Comparison of ENCODE assay signal across 23 cellular contexts in the genomic region with DNA sequence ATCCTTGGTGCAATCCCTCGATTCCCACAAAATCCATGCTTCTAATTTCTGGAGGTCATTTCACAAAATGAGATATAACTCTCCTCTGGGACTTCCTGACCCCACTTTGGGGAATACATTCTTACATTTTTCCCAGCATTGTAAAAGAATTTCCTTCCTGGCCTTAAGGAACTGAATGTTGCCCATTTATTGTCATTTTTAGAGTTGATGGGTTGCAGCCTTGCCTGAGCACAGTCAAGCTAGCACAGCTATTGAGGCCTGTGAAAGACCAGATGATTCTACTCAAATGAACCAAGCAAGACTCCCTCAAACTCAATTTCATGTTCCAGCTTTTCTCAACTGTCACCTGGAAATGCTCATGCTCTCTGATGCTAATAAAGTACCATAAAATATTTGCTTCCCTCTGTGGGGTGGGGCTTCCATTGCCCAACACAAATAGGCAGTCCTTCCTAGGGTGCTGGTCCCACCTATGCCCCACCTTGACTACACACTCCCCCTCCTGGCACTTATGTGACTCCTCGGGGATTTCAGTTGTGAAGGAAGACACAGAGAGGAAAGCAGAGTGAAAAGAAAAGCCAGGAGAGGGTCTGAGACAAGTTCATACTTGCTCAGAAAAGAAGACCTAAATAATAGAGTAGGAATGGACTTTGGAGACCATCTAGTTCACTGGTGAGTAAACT.
"Had no signal": no experiment of that assay in that cellular context is flagged by ENCODE, and none has a peak within 500 bp of the region (broad histone marks: within the 10 kb centered on the region; RNA-seq: fewer than 3 reads in every experiment).

No MANE protein-coding gene starts in this region.

- H3K4me1 ChIP-seq: breast epithelium, left lung, pancreas, sigmoid colon, upper lobe of left lung had no signal

- DNase-seq: activated CD4-positive, alpha-beta T cell treated with anti-CD3 and anti-CD28 coated beads for 1 hour; activated effector memory CD4-positive, alpha-beta T cell treated with anti-CD3 and anti-CD28 coated beads, Interleukin-2, amount 50 U/mL, for 16 hours; activated T-cell treated with anti-CD3 and anti-CD28 coated beads, Interleukin-2, amount 50 U/mL, for 72 hours; cerebellar nuclear complex; cortex of kidney; hippocampal formation; left lung; naive thymus-derived CD4-positive, alpha-beta T cell; pancreas; sigmoid colon; stimulated activated CD4-positive, alpha-beta T cell treated with anti-CD3 and anti-CD28 coated beads, Interleukin-4, amount 100 ng/mL, for 24 hours; T-helper 2 cell; upper lobe of left lung had no signal

- H3K4me3 ChIP-seq: breast epithelium, left lung, pancreas, sigmoid colon, thoracic aorta, upper lobe of left lung had no signal

- H3K9me3 Mint-ChIP-seq: activated naive CD4-positive, alpha-beta T cell treated with anti-CD3 and anti-CD28 coated beads, Interleukin-2, amount 50 U/mL, for 24 hours; activated T-cell treated with anti-CD3 and anti-CD28 coated beads, Interleukin-2, amount 50 U/mL, for 72 hours; memory B cell; naive thymus-derived CD4-positive, alpha-beta T cell; stimulated activated effector memory CD8-positive, alpha-beta T cell treated with anti-CD3 and anti-CD28 coated beads, Interleukin-12 subunit alpha, Interleukin-12 subunit beta, amount 100 ng/mL, for 72 hours had no signal

- FAIRE-seq: astrocyte, keratinocyte, pancreas had no signal

- H3K36me3 Mint-ChIP-seq: activated naive CD4-positive, alpha-beta T cell treated with anti-CD3 and anti-CD28 coated beads, Interleukin-2, amount 50 U/mL, for 24 hours; memory B cell; naive thymus-derived CD4-positive, alpha-beta T cell; stimulated activated effector memory CD8-positive, alpha-beta T cell treated with anti-CD3 and anti-CD28 coated beads, Interleukin-12 subunit alpha, Interleukin-12 subunit beta, amount 100 ng/mL, for 72 hours had no signal

- H3K36me3 ChIP-seq: breast epithelium, left lung, neutrophil, pancreas, sigmoid colon, thoracic aorta, upper lobe of left lung had no signal

- H3K9me3 ChIP-seq: breast epithelium, left lung, neutrophil, pancreas, sigmoid colon, thoracic aorta, upper lobe of left lung had no signal

- H3K27ac ChIP-seq: breast epithelium, left lung, neutrophil, pancreas, sigmoid colon, thoracic aorta, upper lobe of left lung, VCaP had no signal

- H3K4me1 Mint-ChIP-seq: activated naive CD4-positive, alpha-beta T cell treated with anti-CD3 and anti-CD28 coated beads, Interleukin-2, amount 50 U/mL, for 24 hours; memory B cell; naive thymus-derived CD4-positive, alpha-beta T cell; stimulated activated effector memory CD8-positive, alpha-beta T cell treated with anti-CD3 and anti-CD28 coated beads, Interleukin-12 subunit alpha, Interleukin-12 subunit beta, amount 100 ng/mL, for 72 hours had no signal

- H3K27me3 ChIP-seq: breast epithelium, left lung, neutrophil, pancreas, sigmoid colon, upper lobe of left lung had no signal

- H3K27me3 Mint-ChIP-seq: activated naive CD4-positive, alpha-beta T cell treated with anti-CD3 and anti-CD28 coated beads, Interleukin-2, amount 50 U/mL, for 24 hours had no signal

- H3K4me3 Mint-ChIP-seq: activated naive CD4-positive, alpha-beta T cell treated with anti-CD3 and anti-CD28 coated beads, Interleukin-2, amount 50 U/mL, for 24 hours; activated T-cell treated with anti-CD3 and anti-CD28 coated beads, Interleukin-2, amount 50 U/mL, for 72 hours; memory B cell; naive thymus-derived CD4-positive, alpha-beta T cell; stimulated activated effector memory CD8-positive, alpha-beta T cell treated with anti-CD3 and anti-CD28 coated beads, Interleukin-12 subunit alpha, Interleukin-12 subunit beta, amount 100 ng/mL, for 72 hours had no signal

- H3K27ac Mint-ChIP-seq: activated naive CD4-positive, alpha-beta T cell treated with anti-CD3 and anti-CD28 coated beads, Interleukin-2, amount 50 U/mL, for 24 hours; activated T-cell treated with anti-CD3 and anti-CD28 coated beads, Interleukin-2, amount 50 U/mL, for 72 hours; memory B cell; naive thymus-derived CD4-positive, alpha-beta T cell; stimulated activated effector memory CD8-positive, alpha-beta T cell treated with anti-CD3 and anti-CD28 coated beads, Interleukin-12 subunit alpha, Interleukin-12 subunit beta, amount 100 ng/mL, for 72 hours had no signal

- ATAC-seq: activated T-cell treated with anti-CD3 and anti-CD28 coated beads, Interleukin-2, amount 50 U/mL, for 72 hours; esophagus mucosa; left lung; naive thymus-derived CD4-positive, alpha-beta T cell; pancreas; stimulated activated effector memory CD8-positive, alpha-beta T cell treated with anti-CD3 and anti-CD28 coated beads, Interleukin-12 subunit alpha, Interleukin-12 subunit beta, amount 100 ng/mL, for 72 hours had no signal
